In the genomic region with DNA sequence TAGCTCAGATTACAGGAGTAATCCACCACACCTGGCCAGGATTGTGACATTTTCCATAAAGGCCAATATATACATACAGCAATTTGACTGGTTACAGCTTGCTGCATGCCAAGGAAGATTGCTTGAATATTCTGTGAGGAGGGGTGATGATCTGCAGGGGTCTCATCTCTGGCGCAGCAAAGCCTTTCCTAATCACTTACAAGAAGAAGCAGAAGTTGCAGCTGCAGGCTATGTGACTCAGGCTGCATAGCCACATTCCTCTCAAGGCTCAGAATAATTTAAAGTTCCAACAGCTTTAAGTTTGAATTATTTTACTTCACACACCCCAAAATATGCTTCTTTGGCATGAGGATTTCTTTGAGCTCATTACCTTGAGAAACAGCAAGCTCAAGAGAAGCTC, we compare ENCODE assay signal across 24 cellular contexts.
"Had no signal": no experiment of that assay in that cellular context is flagged by ENCODE, and none has a peak within 500 bp of the region (broad histone marks: within the 10 kb centered on the region; RNA-seq: fewer than 3 reads in every experiment).

No MANE protein-coding gene starts in this region.

- H3K27me3 ChIP-seq: right lobe of liver, thyroid gland, upper lobe of left lung, vagina had no signal

- DNase-seq: dermis blood vessel endothelial cell; effector CD4-positive, alpha-beta T cell; endodermal cell; immature natural killer cell; kidney; left cardiac atrium; left ventricle myocardium inferior; lower lobe of right lung; mesenchymal stem cell; naive B cell; retina; right lobe of liver; stimulated activated CD4-positive, alpha-beta T cell treated with anti-CD3 and anti-CD28 coated beads, Interleukin-4, amount 100 ng/mL, for 1 hour; stimulated activated CD8-positive, alpha-beta memory T cell treated with anti-CD3 and anti-CD28 coated beads, Interleukin-4, amount 100 ng/mL, for 48 hours; stimulated activated naive CD8-positive, alpha-beta T cell treated with anti-CD3 and anti-CD28 coated beads, Interleukin-15, Interleukin-2, amounts not matched to agents 100 U/mL and 50 U/mL, for 24 hours; thyroid gland; upper lobe of left lung had no signal

- H3K36me3 ChIP-seq: gastroesophageal sphincter, left ventricle myocardium inferior, lower lobe of right lung, prostate gland, right lobe of liver, suprapubic skin, thyroid gland, upper lobe of left lung, vagina had no signal

- ATAC-seq: gastroesophageal sphincter; left cardiac atrium; lower lobe of right lung; right lobe of liver; stimulated activated effector memory CD8-positive, alpha-beta T cell treated with anti-CD3 and anti-CD28 coated beads, Interleukin-12 subunit alpha, Interleukin-12 subunit beta, amount 100 ng/mL, for 72 hours; stimulated activated naive CD8-positive, alpha-beta T cell treated with anti-CD3 and anti-CD28 coated beads, Interleukin-15, Interleukin-2, amounts not matched to agents 100 U/mL and 50 U/mL, for 24 hours had no signal

- H2AFZ ChIP-seq: parathyroid adenoma had no signal

- H3K9me3 ChIP-seq: gastroesophageal sphincter, left ventricle myocardium inferior, lower lobe of right lung, prostate gland, right lobe of liver, suprapubic skin, thyroid gland, upper lobe of left lung, vagina had no signal

- H3K27ac Mint-ChIP-seq: endodermal cell; immature natural killer cell; nephron; stimulated activated effector memory CD8-positive, alpha-beta T cell treated with anti-CD3 and anti-CD28 coated beads, Interleukin-12 subunit alpha, Interleukin-12 subunit beta, amount 100 ng/mL, for 72 hours had no signal

- H3K4me3 ChIP-seq: gastroesophageal sphincter, left ventricle myocardium inferior, lower lobe of right lung, prostate gland, right lobe of liver, suprapubic skin, thyroid gland, upper lobe of left lung, vagina had no signal

- H3K36me3 Mint-ChIP-seq: immature natural killer cell; naive B cell; stimulated activated effector memory CD8-positive, alpha-beta T cell treated with anti-CD3 and anti-CD28 coated beads, Interleukin-12 subunit alpha, Interleukin-12 subunit beta, amount 100 ng/mL, for 72 hours had no signal

- H3K4me1 Mint-ChIP-seq: endodermal cell; immature natural killer cell; naive B cell; nephron; stimulated activated effector memory CD8-positive, alpha-beta T cell treated with anti-CD3 and anti-CD28 coated beads, Interleukin-12 subunit alpha, Interleukin-12 subunit beta, amount 100 ng/mL, for 72 hours had no signal

- H3K4me1 ChIP-seq: gastroesophageal sphincter, left ventricle myocardium inferior, lower lobe of right lung, parathyroid adenoma, prostate gland, right lobe of liver, suprapubic skin, thyroid gland, upper lobe of left lung, vagina had no signal

- H3K9ac ChIP-seq: parathyroid adenoma had no signal

- H3K79me2 ChIP-seq: parathyroid adenoma had no signal

- H3K4me3 Mint-ChIP-seq: endodermal cell; immature natural killer cell; naive B cell; nephron; stimulated activated effector memory CD8-positive, alpha-beta T cell treated with anti-CD3 and anti-CD28 coated beads, Interleukin-12 subunit alpha, Interleukin-12 subunit beta, amount 100 ng/mL, for 72 hours had no signal

- H3K27ac ChIP-seq: gastroesophageal sphincter, left ventricle myocardium inferior, lower lobe of right lung, parathyroid adenoma, prostate gland, right lobe of liver, suprapubic skin, thyroid gland, upper lobe of left lung, vagina had no signal

- H3K9me3 Mint-ChIP-seq: endodermal cell; immature natural killer cell; nephron; stimulated activated effector memory CD8-positive, alpha-beta T cell treated with anti-CD3 and anti-CD28 coated beads, Interleukin-12 subunit alpha, Interleukin-12 subunit beta, amount 100 ng/mL, for 72 hours had no signal
